Comparison of ENCODE assay signal across 25 cellular contexts in the genomic region with DNA sequence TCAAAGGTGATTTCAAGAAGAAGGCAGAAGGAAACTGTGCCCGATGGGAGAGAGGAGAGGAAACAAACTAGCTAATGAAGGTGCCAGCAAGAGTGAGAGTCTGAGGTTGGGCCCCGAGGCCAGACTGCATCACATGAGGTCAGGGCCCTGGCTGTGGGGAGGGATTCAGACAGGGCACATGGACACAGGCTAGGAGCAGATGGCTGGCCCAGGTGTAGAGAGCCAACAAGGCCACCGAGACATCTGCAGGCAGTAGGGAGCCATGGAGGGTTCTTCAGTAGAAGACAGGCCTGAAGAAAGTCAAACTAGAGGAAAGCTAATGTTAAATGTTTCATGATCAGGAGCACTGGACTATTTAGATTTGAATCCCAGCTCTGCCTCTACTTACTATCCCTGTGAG.
DNase-seq lines count a peak whose midpoint lies in the region; ATAC-seq, FAIRE-seq and TF ChIP-seq lines count a peak whose summit lies in the region.
"Had no signal": no experiment of that assay in that cellular context is flagged by ENCODE, and none has a peak within 500 bp of the region (broad histone marks: within the 10 kb centered on the region; RNA-seq: fewer than 3 reads in every experiment).

No MANE protein-coding gene starts in this region.

- H3K79me2 ChIP-seq in HepG2 (ENCODE audit: insufficient read depth, low read length), result no peaks in the 10 kb centered on the region

- no peak for TF ChIP-seq CTCF in HepG2 (CRISPR knock-in tag; IDR thresholded peaks at IDR 0.05)
- no peak for TF ChIP-seq CTCF in right lobe of liver (IDR thresholded peaks at IDR 0.05)
- TF ChIP-seq CTCF in esophagus muscularis mucosa (IDR thresholded peaks at IDR 0.05), result no peak

- intact Hi-C loops in HepG2 (cut with micrococcal nuclease; ENCODE audit: unreplicated experiment), result no loop called here
- intact Hi-C loops in right lobe of liver (cut with DNase I), result no loop called here
- intact Hi-C loops in esophagus muscularis mucosa (cut with DNase I), result no loop called here
- intact Hi-C loops in aorta (cut with DNase I), result no loop called here

- DNase-seq in HepG2 (ENCODE audit: low spot score) (no peak), right lobe of liver (no peak), esophagus muscularis mucosa (ENCODE audit: extremely low spot score) (peak; percentile 77), aorta (no peak), RPMI8226 (no peak)
- DNase-seq: 8988T; ACHN; BE2C; C1 segment of cervical spinal cord; CD4-positive, alpha-beta memory T cell; CD4-positive, CD25-positive, alpha-beta regulatory T cell; CD8-positive, alpha-beta memory T cell; COR-L47; DMS 273 treated with DMSO at 0.1 percent for 48 hours; DMS153; DMS53; DMS79; DND-41; EL; GDM1 had no signal

- H3K9ac ChIP-seq in HepG2 (ENCODE audit: insufficient read depth, low read depth, low read length), result no peak overlapping the region
- H3K9ac ChIP-seq: BLaER1 had no signal

- H4K20me1 ChIP-seq in HepG2 (ENCODE audit: insufficient read depth, low read length), result no peaks in the 10 kb centered on the region
- H4K20me1 ChIP-seq: BLaER1 had no signal

- no peak overlapping the region for H2AFZ ChIP-seq in HepG2 (ENCODE audit: low read length)

- TF ChIP-seq POLR2A in HepG2 (IDR thresholded peaks at IDR 0.05; ENCODE audit: insufficient read depth in 1 of 2, low read depth in 2 of 2, low read length in 2 of 2), result no peak
- no peak for TF ChIP-seq POLR2A in right lobe of liver (IDR thresholded peaks at IDR 0.05)
- no peak for TF ChIP-seq POLR2A in esophagus muscularis mucosa (IDR thresholded peaks at IDR 0.05; ENCODE audit: low read depth)

- H3K4me1 ChIP-seq in HepG2 (ENCODE audit: insufficient read depth, low read length) (no peaks in the 10 kb centered on the region), right lobe of liver (no peaks in the 10 kb centered on the region), esophagus muscularis mucosa (no peaks in the 10 kb centered on the region), aorta (ENCODE audit: control insufficient read depth in 1 of 2, insufficient read depth in 2 of 2, low read length in 2 of 2) (no peaks in the 10 kb centered on the region)
- H3K4me1 ChIP-seq: BE2C, BLaER1 had no signal

- TF ChIP-seq EP300 in HepG2 (IDR thresholded peaks at IDR 0.05; ENCODE audit: low read depth in 2 of 2, low read length in 2 of 2), result no peak
- TF ChIP-seq EP300 in HepG2 (CRISPR knock-in tag; IDR thresholded peaks at IDR 0.05; ENCODE audit: borderline replicate concordance), result no peak
- TF ChIP-seq EP300 in esophagus muscularis mucosa (IDR thresholded peaks at IDR 0.05), result no peak

- WGBS in HepG2 (ENCODE audit: low lambda C conversion rate), result 6% methylated on average over 2 of the region's 3 CpGs
- 50% methylated on average over 2 of the region's 3 CpGs for WGBS in right lobe of liver (ENCODE audit: insufficient coverage, low coverage, low lambda C conversion rate, missing lambda C conversion rate)
- WGBS in esophagus muscularis mucosa, result 85% methylated on average over 3 of the region's 3 CpGs
- 88 to 92% methylated on average over 3 of the region's 3 CpGs for WGBS in aorta, 2 donors

- H3K9me3 ChIP-seq in HepG2 (ENCODE audit: low read length) (no peaks in the 10 kb centered on the region), right lobe of liver (no peaks in the 10 kb centered on the region), esophagus muscularis mucosa (no peaks in the 10 kb centered on the region), aorta (ENCODE audit: control insufficient read depth, low read length) (peaks cover 1% of the 10 kb centered on the region)
- H3K9me3 ChIP-seq: BE2C, BLaER1 had no signal

- ATAC-seq in HepG2 (no peak), right lobe of liver (no peak), aorta (ENCODE audit: low FRiP score) (peak; percentile 26)
- ATAC-seq: GM12878 had no signal

- POLR2A ChIA-PET in HepG2 (lab: Yijun Ruan, JAX), result no interaction called here

- H3K4me3 ChIP-seq in HepG2 (replicated peaks in 1 of 3; ENCODE audit: insufficient read depth in 1 of 3, low read depth in 2 of 3, low read length in 3 of 3) (no peak overlapping the region), right lobe of liver (no peak overlapping the region), esophagus muscularis mucosa (no peak overlapping the region), aorta (ENCODE audit: low read length in 2 of 2) (no peak overlapping the region)
- H3K4me3 ChIP-seq: BLaER1, GM12878 had no signal

- in situ Hi-C loops in HepG2 (cut with HindIII; ENCODE audit: extremely low pct_ligation_motif_present, low pct_unique_long_range_greater_than_20kb), result no loop called here

- TF ChIP-seq RAD21 in HepG2 (CRISPR knock-in tag; IDR thresholded peaks at IDR 0.05), result no peak

- H3K27ac ChIP-seq in HepG2 (ENCODE audit: extremely low read length, insufficient read depth, low read length), result no peak overlapping the region
- no peak overlapping the region for H3K27ac ChIP-seq in right lobe of liver
- no peak overlapping the region for H3K27ac ChIP-seq in esophagus muscularis mucosa (replicated peaks in 1 of 4)
- H3K27ac ChIP-seq in aorta (ENCODE audit: low read depth in 1 of 2, low read length in 2 of 2), result no peak overlapping the region
- H3K27ac ChIP-seq: BLaER1 had no signal

- CTCF ChIA-PET in HepG2 (lab: Yijun Ruan, JAX; ENCODE audit: low intra/inter-chr PET ratio, low total read pairs), result no interaction called here

- H3K36me3 ChIP-seq in HepG2 (replicated peaks in 1 of 2; ENCODE audit: control insufficient read depth in 1 of 2, insufficient read depth in 2 of 2, low read length in 2 of 2), result no peaks in the 10 kb centered on the region
- no peaks in the 10 kb centered on the region for H3K36me3 ChIP-seq in right lobe of liver
- no peaks in the 10 kb centered on the region for H3K36me3 ChIP-seq in esophagus muscularis mucosa
- no peaks in the 10 kb centered on the region for H3K36me3 ChIP-seq in aorta (ENCODE audit: control insufficient read depth in 1 of 2, insufficient read depth in 2 of 2, low read length in 1 of 2)
- H3K36me3 ChIP-seq: BE2C, BLaER1 had no signal

- H3K27me3 ChIP-seq in HepG2 (ENCODE audit: control insufficient read depth in 1 of 2, insufficient read depth in 2 of 2, low read length in 2 of 2) (no peaks in the 10 kb centered on the region; a peak in 1 of 5 replicates), right lobe of liver (no peaks in the 10 kb centered on the region), esophagus muscularis mucosa (no peaks in the 10 kb centered on the region), aorta (ENCODE audit: control insufficient read depth in 1 of 2, insufficient read depth in 2 of 2, low read length in 1 of 2) (no peaks in the 10 kb centered on the region)
- H3K27me3 ChIP-seq: BE2C, BLaER1 had no signal

- H3K4me2 ChIP-seq in HepG2 (ENCODE audit: low read depth, low read length), result no peak overlapping the region
- H3K4me2 ChIP-seq: BLaER1 had no signal

- BruUV-seq in HepG2 (replicated peaks; lab: Mats Ljungman, UMichigan), result no TSS peak

- no peak for FAIRE-seq in HepG2 (lab: Jason Lieb, UNC)
- FAIRE-seq: A204.1, GM12892, GM18507 had no signal

TF ChIP-seq in HepG2, 621 proteins besides CTCF, POLR2A, EP300 and RAD21:
- no peak for TF ChIP-seq ZNF331 (CRISPR knock-in tag; IDR thresholded peaks at IDR 0.05)
- TF ChIP-seq, protein P1, sequence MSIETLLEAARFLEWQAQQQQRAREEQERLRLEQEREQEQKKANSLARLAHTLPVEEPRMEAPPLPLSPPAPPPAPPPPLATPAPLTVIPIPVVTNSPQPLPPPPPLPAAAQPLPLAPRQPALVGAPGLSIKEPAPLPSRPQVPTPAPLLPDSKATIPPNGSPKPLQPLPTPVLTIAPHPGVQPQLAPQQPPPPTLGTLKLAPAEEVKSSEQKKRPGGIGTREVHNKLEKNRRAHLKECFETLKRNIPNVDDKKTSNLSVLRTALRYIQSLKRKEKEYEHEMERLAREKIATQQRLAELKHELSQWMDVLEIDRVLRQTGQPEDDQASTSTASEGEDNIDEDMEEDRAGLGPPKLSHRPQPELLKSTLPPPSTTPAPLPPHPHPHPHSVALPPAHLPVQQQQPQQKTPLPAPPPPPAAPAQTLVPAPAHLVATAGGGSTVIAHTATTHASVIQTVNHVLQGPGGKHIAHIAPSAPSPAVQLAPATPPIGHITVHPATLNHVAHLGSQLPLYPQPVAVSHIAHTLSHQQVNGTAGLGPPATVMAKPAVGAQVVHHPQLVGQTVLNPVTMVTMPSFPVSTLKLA (IDR thresholded peaks at IDR 0.05), result peak; percentile 91
- TF ChIP-seq ZNF790 (CRISPR knock-in tag; IDR thresholded peaks at IDR 0.05; ENCODE audit: borderline replicate concordance), result no peak
